In genomic region chr13:40054422-40054821, GRCh38 we compare ENCODE assay signal across 8 cellular contexts.
DNase-seq lines count a peak whose midpoint lies in the region; ATAC-seq, FAIRE-seq and TF ChIP-seq lines count a peak whose summit lies in the region.
"Not testable (repeated sequence)": the region's sequence is repeated elsewhere in the genome, so short reads cannot be mapped to it uniquely, and the experiment has no call there.

No MANE protein-coding gene starts in this region.

- not testable (repeated sequence) for DNase-seq in GM12891 (ENCODE audit: insufficient read length, low spot score)

- not testable (repeated sequence) for TF ChIP-seq POLR2A in GM12891 (IDR thresholded peaks at IDR 0.05; ENCODE audit: low read depth, low read length)

- peak; percentile 41 for ATAC-seq in GM18519 (IDR thresholded peaks at IDR 0.05; ENCODE audit: low FRiP score, unreplicated experiment)
- ATAC-seq in GM19351 (IDR thresholded peaks at IDR 0.05; ENCODE audit: unreplicated experiment) = peak; percentile 53
- peak; percentile 31 for ATAC-seq in GM21367 (IDR thresholded peaks at IDR 0.05; ENCODE audit: unreplicated experiment)
- peak; percentile 55 for ATAC-seq in HG02798 (IDR thresholded peaks at IDR 0.05; ENCODE audit: poor library complexity, unreplicated experiment)
- peak; percentile 48 for ATAC-seq in HG03095 (IDR thresholded peaks at IDR 0.05; ENCODE audit: unreplicated experiment)
- ATAC-seq in HG03378 (IDR thresholded peaks at IDR 0.05; ENCODE audit: unreplicated experiment) = peak; percentile 39
- ATAC-seq in HG03565 (IDR thresholded peaks at IDR 0.05; ENCODE audit: unreplicated experiment) = peak; percentile 33

- peak; percentile 87 for FAIRE-seq in GM12891 (lab: Jason Lieb, UNC)
